14 cellular contexts compared by ENCODE assay signal in genomic region chr21:38478782-38479181, GRCh38. TPM values are rescaled to one million over a fixed set of nuclear protein-coding genes. Genes with fewer than 3 reads are reported as not detected.
DNase-seq lines count a peak whose midpoint lies in the region; ATAC-seq and TF ChIP-seq lines count a peak whose summit lies in the region.
"Had no signal": no experiment of that assay in that cellular context is flagged by ENCODE, and none has a peak within 500 bp of the region (broad histone marks: within the 10 kb centered on the region; RNA-seq: fewer than 3 reads in every experiment).

No MANE protein-coding gene starts in this region.

- no peak for TF ChIP-seq CTCF in endothelial cell (IDR thresholded peaks at IDR 0.05; ENCODE audit: unreplicated experiment)
- no peak for TF ChIP-seq CTCF in gastroesophageal sphincter (IDR thresholded peaks at IDR 0.05)
- no peak for TF ChIP-seq CTCF in progenitor cell of endocrine pancreas (IDR thresholded peaks at IDR 0.05; ENCODE audit: unreplicated experiment)

- H3K4me3 Mint-ChIP-seq in activated naive CD8-positive, alpha-beta T cell treated with anti-CD3 and anti-CD28 coated beads, Interleukin-2, amount 50 U/mL, for 24 hours, result no peak overlapping the region
- H3K4me3 Mint-ChIP-seq in activated naive CD8-positive, alpha-beta T cell treated with anti-CD3 and anti-CD28 coated beads for 36 hours, result no peak overlapping the region
- H3K4me3 Mint-ChIP-seq in endothelial cell (ENCODE audit: unreplicated experiment), result no peak overlapping the region
- H3K4me3 Mint-ChIP-seq in stimulated activated naive B cell treated with anti-CD40 and anti-IgM and Interleukin-4, amounts not matched to agents 10 μg/mL and 1 μg/mL and 100 μg/mL, for 72 hours, result no peak overlapping the region
- H3K4me3 Mint-ChIP-seq in progenitor cell of endocrine pancreas (ENCODE audit: low read depth), result no peak overlapping the region
- H3K4me3 Mint-ChIP-seq: B cell had no signal

- no peaks in the 10 kb centered on the region for H3K4me1 ChIP-seq in gastroesophageal sphincter

- DNase-seq in activated naive CD8-positive, alpha-beta T cell treated with anti-CD3 and anti-CD28 coated beads, Interleukin-2, amount 50 U/mL, for 24 hours, result no peak
- DNase-seq in activated naive CD8-positive, alpha-beta T cell treated with anti-CD3 and anti-CD28 coated beads for 36 hours, result no peak
- DNase-seq in NOMO-1 treated with DMSO at 0.1 percent for 48 hours (lab: John Stamatoyannopoulos, UW; ENCODE audit: unreplicated experiment) (peak; percentile 66), endothelial cell (ENCODE audit: low spot score) (no peak), mucosa of gallbladder (ENCODE audit: low spot score) (no peak), progenitor cell of endocrine pancreas (ENCODE audit: low spot score, unreplicated experiment) (no peak)
- no peak for DNase-seq in stimulated activated naive B cell treated with anti-CD40 and anti-IgM and Interleukin-4, amounts not matched to agents 10 μg/mL and 1 μg/mL and 100 μg/mL, for 72 hours
- DNase-seq: amniotic stem cell; effector memory CD4-positive, alpha-beta T cell; NCI-H1105 had no signal

- H3K27me3 Mint-ChIP-seq in activated naive CD8-positive, alpha-beta T cell treated with anti-CD3 and anti-CD28 coated beads, Interleukin-2, amount 50 U/mL, for 24 hours, result peaks cover 57% of the 10 kb centered on the region
- H3K27me3 Mint-ChIP-seq in activated naive CD8-positive, alpha-beta T cell treated with anti-CD3 and anti-CD28 coated beads for 36 hours, result peaks cover 64% of the 10 kb centered on the region
- H3K27me3 Mint-ChIP-seq in endothelial cell (ENCODE audit: unreplicated experiment) (peaks cover 4% of the 10 kb centered on the region), progenitor cell of endocrine pancreas (peaks cover 16% of the 10 kb centered on the region)
- H3K27me3 Mint-ChIP-seq in stimulated activated naive B cell treated with anti-CD40 and anti-IgM and Interleukin-4, amounts not matched to agents 10 μg/mL and 1 μg/mL and 100 μg/mL, for 72 hours, result peaks cover 37 to 59% of the 10 kb centered on the region in 2 donors

- no peaks in the 10 kb centered on the region for H3K9me3 ChIP-seq in gastroesophageal sphincter

- H3K36me3 Mint-ChIP-seq in activated naive CD8-positive, alpha-beta T cell treated with anti-CD3 and anti-CD28 coated beads, Interleukin-2, amount 50 U/mL, for 24 hours (ENCODE audit: low read depth), result no peaks in the 10 kb centered on the region
- H3K36me3 Mint-ChIP-seq in activated naive CD8-positive, alpha-beta T cell treated with anti-CD3 and anti-CD28 coated beads for 36 hours, result no peaks in the 10 kb centered on the region
- peaks cover 8% of the 10 kb centered on the region for H3K36me3 Mint-ChIP-seq in endothelial cell (ENCODE audit: low read depth, unreplicated experiment)
- no peaks in the 10 kb centered on the region for H3K36me3 Mint-ChIP-seq in stimulated activated naive B cell treated with anti-CD40 and anti-IgM and Interleukin-4, amounts not matched to agents 10 μg/mL and 1 μg/mL and 100 μg/mL, for 72 hours
- no peaks in the 10 kb centered on the region for H3K36me3 Mint-ChIP-seq in progenitor cell of endocrine pancreas (ENCODE audit: insufficient read depth)

- H3K4me1 Mint-ChIP-seq in activated naive CD8-positive, alpha-beta T cell treated with anti-CD3 and anti-CD28 coated beads, Interleukin-2, amount 50 U/mL, for 24 hours, result peaks cover 4% of the 10 kb centered on the region
- peaks cover 2% of the 10 kb centered on the region for H3K4me1 Mint-ChIP-seq in activated naive CD8-positive, alpha-beta T cell treated with anti-CD3 and anti-CD28 coated beads for 36 hours
- H3K4me1 Mint-ChIP-seq in endothelial cell (ENCODE audit: unreplicated experiment), result peaks cover 73% of the 10 kb centered on the region
- peaks cover 13 to 21% of the 10 kb centered on the region in 2 donors for H3K4me1 Mint-ChIP-seq in stimulated activated naive B cell treated with anti-CD40 and anti-IgM and Interleukin-4, amounts not matched to agents 10 μg/mL and 1 μg/mL and 100 μg/mL, for 72 hours
- no peaks in the 10 kb centered on the region for H3K4me1 Mint-ChIP-seq in progenitor cell of endocrine pancreas (ENCODE audit: low read depth)

- TF ChIP-seq EP300 in gastroesophageal sphincter (IDR thresholded peaks at IDR 0.05), result no peak

- TF ChIP-seq POLR2A in gastroesophageal sphincter (IDR thresholded peaks at IDR 0.05), result no peak

- ATAC-seq in activated naive CD8-positive, alpha-beta T cell treated with anti-CD3 and anti-CD28 coated beads, Interleukin-2, amount 50 U/mL, for 24 hours, result peak; percentile 66
- ATAC-seq in stimulated activated naive B cell treated with anti-CD40 and anti-IgM and Interleukin-4, amounts not matched to agents 10 μg/mL and 1 μg/mL and 100 μg/mL, for 72 hours (replicated peaks), result peak; percentile 70 to 72
- ATAC-seq in gastroesophageal sphincter, result no peak

- no peak overlapping the region for H3K27ac Mint-ChIP-seq in activated naive CD8-positive, alpha-beta T cell treated with anti-CD3 and anti-CD28 coated beads, Interleukin-2, amount 50 U/mL, for 24 hours
- no peak overlapping the region for H3K27ac Mint-ChIP-seq in activated naive CD8-positive, alpha-beta T cell treated with anti-CD3 and anti-CD28 coated beads for 36 hours
- H3K27ac Mint-ChIP-seq in endothelial cell (ENCODE audit: unreplicated experiment) (peak overlapping the region; percentile 98), progenitor cell of endocrine pancreas (no peak overlapping the region)
- no peak overlapping the region for H3K27ac Mint-ChIP-seq in stimulated activated naive B cell treated with anti-CD40 and anti-IgM and Interleukin-4, amounts not matched to agents 10 μg/mL and 1 μg/mL and 100 μg/mL, for 72 hours
- H3K27ac Mint-ChIP-seq: B cell had no signal

- no peaks in the 10 kb centered on the region for H3K36me3 ChIP-seq in gastroesophageal sphincter

- peaks cover 2% of the 10 kb centered on the region for H3K9me3 Mint-ChIP-seq in activated naive CD8-positive, alpha-beta T cell treated with anti-CD3 and anti-CD28 coated beads, Interleukin-2, amount 50 U/mL, for 24 hours
- peaks cover 3% of the 10 kb centered on the region for H3K9me3 Mint-ChIP-seq in activated naive CD8-positive, alpha-beta T cell treated with anti-CD3 and anti-CD28 coated beads for 36 hours
- H3K9me3 Mint-ChIP-seq in endothelial cell (ENCODE audit: unreplicated experiment) (no peaks in the 10 kb centered on the region), progenitor cell of endocrine pancreas (ENCODE audit: low read depth) (no peaks in the 10 kb centered on the region)
- no peaks in the 10 kb centered on the region for H3K9me3 Mint-ChIP-seq in stimulated activated naive B cell treated with anti-CD40 and anti-IgM and Interleukin-4, amounts not matched to agents 10 μg/mL and 1 μg/mL and 100 μg/mL, for 72 hours

- 55 to 63% methylated on average over 1 to 4 of the region's 4 CpGs for WGBS in gastroesophageal sphincter (ENCODE audit: low coverage in 1 of 2), 2 donors

- H3K27ac ChIP-seq in gastroesophageal sphincter, result no peak overlapping the region
- H3K27ac ChIP-seq: SK-N-MC had no signal

- peaks cover 30% of the 10 kb centered on the region for H3K27me3 ChIP-seq in gastroesophageal sphincter

- H3K4me3 ChIP-seq in gastroesophageal sphincter, result no peak overlapping the region
- H3K4me3 ChIP-seq: SK-N-MC had no signal

RNA-seq across cellular contexts. Expression of gene ERG, which starts 19.5 kb away (rescaled TPM):
- not detected for total RNA-seq in activated naive CD8-positive, alpha-beta T cell treated with anti-CD3 and anti-CD28 coated beads for 36 hours
- total RNA-seq in endothelial cell (ENCODE audit: unreplicated experiment), result 133 TPM
- 10.0 TPM for total RNA-seq in mucosa of gallbladder
- 10 to 100 TPM in 3 of 4 donors, 1 to 10 TPM in 1; 3.3 to 12.4 (median 10.9) TPM for total RNA-seq in gastroesophageal sphincter
- total RNA-seq in progenitor cell of endocrine pancreas, result not detected in 2 replicates
- total RNA-seq: G401 had no signal
